Comparison of ENCODE assay signal across 1 cellular context in the genomic region with DNA sequence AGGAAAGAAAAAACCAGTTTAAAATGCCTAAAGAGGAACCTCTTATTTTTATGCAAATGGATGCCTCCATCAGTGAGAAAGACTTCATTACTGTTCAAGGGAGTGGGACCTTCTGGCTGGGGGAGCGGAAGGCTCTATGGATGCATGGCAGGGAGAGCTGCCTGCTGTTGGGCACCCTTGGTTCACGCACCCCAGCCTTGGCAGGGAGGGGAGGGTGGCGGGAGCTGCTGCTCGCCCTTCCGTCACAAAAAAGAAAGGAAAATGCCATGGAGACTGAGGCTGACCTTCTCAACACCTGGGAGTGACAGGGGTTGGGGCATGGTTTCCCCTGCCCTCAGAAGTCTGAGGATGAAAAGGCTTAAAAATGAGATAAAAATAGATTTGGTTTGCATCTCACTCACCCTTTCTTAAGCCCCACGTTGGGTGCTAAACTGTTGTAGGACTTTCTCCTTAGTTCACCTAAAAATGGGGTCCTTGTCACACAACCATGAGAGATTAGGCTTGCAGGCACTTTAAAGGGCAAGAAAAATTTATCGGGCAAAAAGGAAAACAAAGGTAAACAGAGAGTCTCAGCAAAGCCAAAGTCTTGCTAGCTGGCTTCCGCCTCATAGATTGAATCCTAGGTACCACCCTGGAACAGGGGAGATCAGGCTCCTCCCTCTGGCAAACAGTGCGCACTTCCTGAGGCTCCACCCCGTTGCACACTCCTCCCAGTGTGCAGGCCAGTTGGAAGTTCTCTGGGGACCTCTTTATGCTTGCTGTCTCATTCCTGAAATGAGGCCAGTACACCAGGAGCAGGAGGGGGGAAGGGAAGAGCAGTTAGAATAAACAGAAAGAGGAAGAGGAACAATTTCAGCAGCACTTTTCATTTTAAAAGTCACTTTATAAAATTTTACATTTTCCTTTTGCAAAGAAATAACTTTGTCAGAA.
TF ChIP-seq lines count a peak whose summit lies in the region.

No MANE protein-coding gene starts in this region.

TF ChIP-seq in K562, 482 proteins besides CTCF, POLR2A, EP300 and RAD21 (continues in another document):
- TF ChIP-seq BRD4 (IDR thresholded peaks at IDR 0.05) (0 out of 2 replicates have a peak, but pooled peaks have one; percentile 36), HNRNPLL (IDR thresholded peaks at IDR 0.05; ENCODE audit: low read depth, low read length, poor library complexity, severe bottlenecking) (peak; percentile 32), MCM3 (IDR thresholded peaks at IDR 0.05) (no peak), SUPT5H (IDR thresholded peaks at IDR 0.05) (peak; percentile 45), FIP1L1 (IDR thresholded peaks at IDR 0.05; ENCODE audit: low read depth, low read length, poor library complexity, severe bottlenecking) (no peak), ZNF146 (CRISPR knock-in tag; IDR thresholded peaks at IDR 0.05; ENCODE audit: unreplicated experiment) (no peak), UBTF (IDR thresholded peaks at IDR 0.05; ENCODE audit: borderline replicate concordance in 1 of 2, low read depth in 2 of 2, low read length in 2 of 2) (0 out of 4 replicates have a peak, but pooled peaks of 1 of the 2 experiments have one; percentile 18), SRF (CRISPR knock-in tag; IDR thresholded peaks at IDR 0.05) (peak in 1 of 2 experiments; percentile 94; a peak in 1 of 4 replicates), FOXA3 (CRISPR knock-in tag; conservative IDR thresholded peaks at IDR 0.05 in 1 of 2, IDR thresholded peaks at IDR 0.05 in 1 of 2) (peak in 1 of 2 experiments; percentile 20; a peak in 1 of 4 replicates), YY1 (IDR thresholded peaks at IDR 0.05; ENCODE audit: borderline replicate concordance in 1 of 3, control insufficient read depth in 1 of 3, extremely low read depth in 1 of 3, insufficient read depth in 3 of 3, insufficient read length in 1 of 3, insufficient replicate concordance in 2 of 3, low read depth in 1 of 3, low read length in 2 of 3) (peak in 1 of 3 experiments; percentile 38), HES1 (IDR thresholded peaks at IDR 0.05; ENCODE audit: low read depth) (no peak), NRF1 (conservative IDR thresholded peaks at IDR 0.05 in 1 of 2, IDR thresholded peaks at IDR 0.05 in 1 of 2) (peak; percentile 76 to 78), FOXK2 (conservative IDR thresholded peaks at IDR 0.05 in 1 of 2, IDR thresholded peaks at IDR 0.05 in 1 of 2; ENCODE audit: low read depth in 2 of 2) (peak; percentile 14 to 48; a peak in 2 of 4 replicates), TRIM28 (IDR thresholded peaks at IDR 0.05) (peak; percentile 16; the same call in 1 of the 2 replicates), HDAC1 (IDR thresholded peaks at IDR 0.05) (no peak), MTA3 (IDR thresholded peaks at IDR 0.05; ENCODE audit: borderline replicate concordance) (0 out of 2 replicates have a peak, but pooled peaks have one; percentile 43), CBFB (CRISPR knock-in tag; IDR thresholded peaks at IDR 0.05) (no peak), L3MBTL2 (IDR thresholded peaks at IDR 0.05) (peak; percentile 37; the same call in 1 of the 2 replicates), CREM (IDR thresholded peaks at IDR 0.05; ENCODE audit: low read depth) (peak; percentile 33; the same call in 1 of the 2 replicates), MYNN (IDR thresholded peaks at IDR 0.05) (peak; percentile 83), MYNN (CRISPR knock-in tag; IDR thresholded peaks at IDR 0.05) (no peak), ETV6 (IDR thresholded peaks at IDR 0.05; ENCODE audit: borderline replicate concordance in 1 of 2, low read depth in 2 of 2, low read length in 1 of 2) (no peak), ETV6 (CRISPR knock-in tag; IDR thresholded peaks at IDR 0.05; ENCODE audit: borderline replicate concordance) (no peak), MAZ (CRISPR knock-in tag; conservative IDR thresholded peaks at IDR 0.05 in 1 of 2, IDR thresholded peaks at IDR 0.05 in 1 of 2) (peak in 1 of 2 experiments; percentile 44; a peak in 1 of 4 replicates), EP400 (IDR thresholded peaks at IDR 0.05) (peak; percentile 48; the same call in 1 of the 2 replicates), ZNF263 (CRISPR knock-in tag; IDR thresholded peaks at IDR 0.05; ENCODE audit: borderline replicate concordance) (peak; percentile 78; the same call in 1 of the 2 replicates), KDM1A (IDR thresholded peaks at IDR 0.05) (0 out of 4 replicates have a peak, but pooled peaks of 1 of the 2 experiments have one; percentile 11), TGIF2 (CRISPR knock-in tag; IDR thresholded peaks at IDR 0.05) (no peak), GTF2F1 (IDR thresholded peaks at IDR 0.05; ENCODE audit: low read depth, low read length) (no peak), NFE2 (IDR thresholded peaks at IDR 0.05; ENCODE audit: low read depth) (peak; percentile 77), RBBP5 (IDR thresholded peaks at IDR 0.05; ENCODE audit: borderline replicate concordance, insufficient read depth, low read length, poor library complexity, severe bottlenecking) (peak; percentile 25), PRDM10 (IDR thresholded peaks at IDR 0.05; ENCODE audit: partially characterized antibody) (peak; percentile 53), BACH1 (tag; IDR thresholded peaks at IDR 0.05) (no peak), CC2D1A (IDR thresholded peaks at IDR 0.05) (peak; percentile 47; the same call in 1 of the 2 replicates), IFI16 (CRISPR knock-in tag; IDR thresholded peaks at IDR 0.05) (no peak), BCL6 (CRISPR knock-in tag; IDR thresholded peaks at IDR 0.05) (no peak), HINFP (tag; conservative IDR thresholded peaks at IDR 0.05; ENCODE audit: low read depth) (no peak), TOE1 (IDR thresholded peaks at IDR 0.05; ENCODE audit: borderline replicate concordance) (no peak), TOE1 (CRISPR knock-in tag; IDR thresholded peaks at IDR 0.05; ENCODE audit: borderline replicate concordance, low read depth) (no peak), RCOR1 (IDR thresholded peaks at IDR 0.05; ENCODE audit: borderline replicate concordance in 1 of 2, low read depth in 2 of 2, low read length in 2 of 2) (peak in 1 of 2 experiments; percentile 49; a peak in 1 of 4 replicates), SMARCA4 (IDR thresholded peaks at IDR 0.05) (peak; percentile 37; the same call in 1 of the 2 replicates), POLR3G (IDR thresholded peaks at IDR 0.05; ENCODE audit: extremely low read depth, insufficient read length, insufficient replicate concordance) (no peak), SRSF3 (IDR thresholded peaks at IDR 0.05; ENCODE audit: insufficient read depth, low read length) (no peak), GTF2E2 (tag; IDR thresholded peaks at IDR 0.05) (no peak; the same call in 1 of the 2 replicates), MEIS2 (IDR thresholded peaks at IDR 0.05; ENCODE audit: partially characterized antibody) (no peak), MNT (conservative IDR thresholded peaks at IDR 0.05) (peak; percentile 20 to 52; a peak in 2 of 4 replicates)
- TF ChIP-seq, protein P1, sequence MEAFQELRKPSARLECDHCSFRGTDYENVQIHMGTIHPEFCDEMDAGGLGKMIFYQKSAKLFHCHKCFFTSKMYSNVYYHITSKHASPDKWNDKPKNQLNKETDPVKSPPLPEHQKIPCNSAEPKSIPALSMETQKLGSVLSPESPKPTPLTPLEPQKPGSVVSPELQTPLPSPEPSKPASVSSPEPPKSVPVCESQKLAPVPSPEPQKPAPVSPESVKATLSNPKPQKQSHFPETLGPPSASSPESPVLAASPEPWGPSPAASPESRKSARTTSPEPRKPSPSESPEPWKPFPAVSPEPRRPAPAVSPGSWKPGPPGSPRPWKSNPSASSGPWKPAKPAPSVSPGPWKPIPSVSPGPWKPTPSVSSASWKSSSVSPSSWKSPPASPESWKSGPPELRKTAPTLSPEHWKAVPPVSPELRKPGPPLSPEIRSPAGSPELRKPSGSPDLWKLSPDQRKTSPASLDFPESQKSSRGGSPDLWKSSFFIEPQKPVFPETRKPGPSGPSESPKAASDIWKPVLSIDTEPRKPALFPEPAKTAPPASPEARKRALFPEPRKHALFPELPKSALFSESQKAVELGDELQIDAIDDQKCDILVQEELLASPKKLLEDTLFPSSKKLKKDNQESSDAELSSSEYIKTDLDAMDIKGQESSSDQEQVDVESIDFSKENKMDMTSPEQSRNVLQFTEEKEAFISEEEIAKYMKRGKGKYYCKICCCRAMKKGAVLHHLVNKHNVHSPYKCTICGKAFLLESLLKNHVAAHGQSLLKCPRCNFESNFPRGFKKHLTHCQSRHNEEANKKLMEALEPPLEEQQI (IDR thresholded peaks at IDR 0.05): peak; percentile 31; the same call in 1 of the 2 replicates
- TF ChIP-seq, protein P2, sequence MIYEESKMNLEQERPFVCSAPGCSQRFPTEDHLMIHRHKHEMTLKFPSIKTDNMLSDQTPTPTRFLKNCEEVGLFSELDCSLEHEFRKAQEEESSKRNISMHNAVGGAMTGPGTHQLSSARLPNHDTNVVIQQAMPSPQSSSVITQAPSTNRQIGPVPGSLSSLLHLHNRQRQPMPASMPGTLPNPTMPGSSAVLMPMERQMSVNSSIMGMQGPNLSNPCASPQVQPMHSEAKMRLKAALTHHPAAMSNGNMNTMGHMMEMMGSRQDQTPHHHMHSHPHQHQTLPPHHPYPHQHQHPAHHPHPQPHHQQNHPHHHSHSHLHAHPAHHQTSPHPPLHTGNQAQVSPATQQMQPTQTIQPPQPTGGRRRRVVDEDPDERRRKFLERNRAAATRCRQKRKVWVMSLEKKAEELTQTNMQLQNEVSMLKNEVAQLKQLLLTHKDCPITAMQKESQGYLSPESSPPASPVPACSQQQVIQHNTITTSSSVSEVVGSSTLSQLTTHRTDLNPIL (CRISPR knock-in tag; IDR thresholded peaks at IDR 0.05): no peak
